In genomic region chr15:71409541-71409940, GRCh38 we compare ENCODE assay signal across 33 cellular contexts.
A peak's percentile ranks its signal among the peaks of the same experiment; 100 is the strongest.
DNase-seq lines count a peak whose midpoint lies in the region; ATAC-seq, FAIRE-seq and TF ChIP-seq lines count a peak whose summit lies in the region.
"Had no signal": no experiment of that assay in that cellular context is flagged by ENCODE, and none has a peak within 500 bp of the region (broad histone marks: within the 10 kb centered on the region; RNA-seq: fewer than 3 reads in every experiment).

No MANE protein-coding gene starts in this region.

- H3K4me3 Mint-ChIP-seq in mesothelial cell of epicardium: no peak overlapping the region
- no peak overlapping the region for H3K4me3 Mint-ChIP-seq in HFFc6

- ATAC-seq in A549: no peak
- ATAC-seq in HG03571 (IDR thresholded peaks at IDR 0.05; ENCODE audit: unreplicated experiment): no peak
- no peak for ATAC-seq in psoas muscle
- ATAC-seq in HG03565 (IDR thresholded peaks at IDR 0.05; ENCODE audit: unreplicated experiment): no peak
- ATAC-seq: esophagus mucosa, foreskin keratinocyte, heart right ventricle had no signal

- POLR2A ChIA-PET in A549 (lab: Yijun Ruan, JAX): no interaction called here
- POLR2A ChIA-PET in HEK293 (lab: Yijun Ruan, JAX): no interaction called here

- H3K36me3 Mint-ChIP-seq in mesothelial cell of epicardium (no peaks in the 10 kb centered on the region), HFFc6 (ENCODE audit: low read depth) (no peaks in the 10 kb centered on the region)

- H3K4me1 ChIP-seq in A549 (peaks cover 52% of the 10 kb centered on the region), HEK293 (ENCODE audit: control insufficient read depth, insufficient read depth, low read length) (no peaks in the 10 kb centered on the region), colonic mucosa (peaks cover 14% of the 10 kb centered on the region), psoas muscle (peaks cover under 1% of the 10 kb centered on the region)
- H3K4me1 ChIP-seq: BE2C, breast epithelium, foreskin keratinocyte, SJCRH30 had no signal

- TF ChIP-seq CTCF in A549 (IDR thresholded peaks at IDR 0.05) (no peak), HEK293 (tag by site-specific recombination; IDR thresholded peaks at IDR 0.05) (no peak), colonic mucosa (IDR thresholded peaks at IDR 0.05) (no peak), mesothelial cell of epicardium (IDR thresholded peaks at IDR 0.05; ENCODE audit: unreplicated experiment) (no peak), psoas muscle (IDR thresholded peaks at IDR 0.05) (no peak), HFFc6 (IDR thresholded peaks at IDR 0.05) (no peak)

- TF ChIP-seq EP300 in A549 (IDR thresholded peaks at IDR 0.05): no peak

- H3K27ac Mint-ChIP-seq in mesothelial cell of epicardium (peak overlapping the region; percentile 93), HFFc6 (no peak overlapping the region)
- H3K27ac Mint-ChIP-seq: progenitor cell of endocrine pancreas had no signal

- no peaks in the 10 kb centered on the region for H3K27me3 Mint-ChIP-seq in mesothelial cell of epicardium (ENCODE audit: low read depth)
- H3K27me3 Mint-ChIP-seq in HFFc6 (ENCODE audit: insufficient read depth): no peaks in the 10 kb centered on the region; the same call in 1 of the 2 replicates

- CTCF ChIA-PET in A549 (lab: Yijun Ruan, JAX): interaction anchor here (1.4 to 1.7 kb wide), 2 partner anchors 20 to 392 kb away, joined by 3 to 4 read pairs; no protein-coding TSS in a partner anchor
- CTCF ChIA-PET in HEK293 (lab: Yijun Ruan, JAX): no interaction called here

- H3K9me3 ChIP-seq in A549 (no peaks in the 10 kb centered on the region), HEK293 (ENCODE audit: control insufficient read depth, insufficient read depth, low read depth, low read length) (no peaks in the 10 kb centered on the region), colonic mucosa (no peaks in the 10 kb centered on the region), psoas muscle (no peaks in the 10 kb centered on the region)
- H3K9me3 ChIP-seq: BE2C, breast epithelium, heart right ventricle, neutrophil, Peyer's patch, vagina had no signal

- DNase-seq in A549 (ENCODE audit: low read depth in 1 of 2, low spot score in 1 of 2) (peak in 1 of 2 experiments; percentile 35), colonic mucosa (no peak), mesothelial cell of epicardium (ENCODE audit: low spot score in 2 of 2, unreplicated experiment in 2 of 2) (no peak), psoas muscle (no peak), HFFc6 (no peak)
- DNase-seq: ACHN; activated CD4-positive, alpha-beta T cell treated with anti-CD3 and anti-CD28 coated beads, Interleukin-2, amount 50 U/mL, for 48 hours; activated CD4-positive, CD25-positive, alpha-beta regulatory T cell; activated CD8-positive, alpha-beta memory T cell treated with anti-CD3 and anti-CD28 coated beads, Interleukin-2, amount 50 U/mL, for 48 hours; activated naive CD4-positive, alpha-beta T cell treated with anti-CD3 and anti-CD28 coated beads, Interleukin-2, amount 50 U/mL, for 16 hours; amygdala; BE2C; foreskin keratinocyte; H7; heart right ventricle; mesendoderm; NCI-H1048; NCI-H187 treated with DMSO at 0.1 percent for 48 hours; NCI-H526; Peyer's patch; SJCRH30; stimulated activated CD4-positive, alpha-beta T cell treated with anti-CD3 and anti-CD28 coated beads, Interleukin-15, amount 100 ng/mL, for 24 hours; stimulated activated naive CD4-positive, alpha-beta T cell had no signal

- intact Hi-C loops in colonic mucosa (cut with DNase I) (no loop called here), psoas muscle (cut with DNase I) (no loop called here)

- peak overlapping the region; percentile 1; the same call in 1 of the 3 replicates for H3K4me2 ChIP-seq in A549

- peak overlapping the region; percentile 83 to 87 for H3K27ac ChIP-seq in A549
- no peak overlapping the region for H3K27ac ChIP-seq in HEK293 (ENCODE audit: extremely low read depth, low read depth, low read length)
- peak overlapping the region; percentile 88 for H3K27ac ChIP-seq in colonic mucosa
- no peak overlapping the region for H3K27ac ChIP-seq in psoas muscle
- H3K27ac ChIP-seq: breast epithelium, coronary artery, foreskin keratinocyte, neutrophil, SJCRH30, vagina had no signal

- H3K9ac ChIP-seq in colonic mucosa (ENCODE audit: low read depth in 2 of 2, low read length in 2 of 2): no peak overlapping the region

- no peaks in the 10 kb centered on the region for H3K27me3 ChIP-seq in colonic mucosa
- no peaks in the 10 kb centered on the region for H3K27me3 ChIP-seq in psoas muscle (ENCODE audit: insufficient read depth in 3 of 3, low read length in 2 of 3)
- H3K27me3 ChIP-seq: breast epithelium, foreskin keratinocyte, heart right ventricle, Peyer's patch, SJCRH30, vagina had no signal

- H3K36me3 ChIP-seq in HEK293 (ENCODE audit: control insufficient read depth in 2 of 2, insufficient read depth in 1 of 2, low read length in 2 of 2) (no peaks in the 10 kb centered on the region), colonic mucosa (no peaks in the 10 kb centered on the region), psoas muscle (ENCODE audit: insufficient read depth in 1 of 2, low read depth in 1 of 2) (no peaks in the 10 kb centered on the region)
- H3K36me3 ChIP-seq: BE2C, breast epithelium, heart right ventricle, neutrophil, Peyer's patch, SJCRH30, vagina had no signal

- 62% methylated on average over 1 of the region's 1 CpG for WGBS in A549 (ENCODE audit: missing lambda C conversion rate)
- 42 to 67% (median 46%) methylated on average over 1 of the region's 1 CpG for WGBS in psoas muscle, 3 donors

- H3K4me3 ChIP-seq in A549: no peak overlapping the region
- H3K4me3 ChIP-seq in HEK293 (ENCODE audit: low read depth, low read length): no peak overlapping the region
- no peak overlapping the region for H3K4me3 ChIP-seq in colonic mucosa
- no peak overlapping the region for H3K4me3 ChIP-seq in psoas muscle
- H3K4me3 ChIP-seq: breast epithelium, coronary artery, heart right ventricle, Peyer's patch, SJCRH30, vagina had no signal

- FAIRE-seq in A549 (lab: Jason Lieb, UNC): no peak
- FAIRE-seq: G401.6 had no signal

- no peaks in the 10 kb centered on the region for H3K9me3 Mint-ChIP-seq in mesothelial cell of epicardium
- no peaks in the 10 kb centered on the region for H3K9me3 Mint-ChIP-seq in HFFc6

- TF ChIP-seq POLR2A in A549 (IDR thresholded peaks at IDR 0.05; ENCODE audit: low read length): no peak

- TF ChIP-seq RAD21 in A549 (conservative IDR thresholded peaks at IDR 0.05 in 1 of 2, IDR thresholded peaks at IDR 0.05 in 1 of 2): no peak

- H3K4me1 Mint-ChIP-seq in mesothelial cell of epicardium (peaks cover 46% of the 10 kb centered on the region), HFFc6 (ENCODE audit: low read depth) (peaks cover 25% of the 10 kb centered on the region; the same call in 1 of the 2 replicates)

TF ChIP-seq in A549, 52 proteins besides CTCF, POLR2A, EP300 and RAD21:
- TF ChIP-seq JUN (IDR thresholded peaks at IDR 0.05) (no peak), RFX5 (IDR thresholded peaks at IDR 0.05) (no peak), HEYL (CRISPR knock-in tag; IDR thresholded peaks at IDR 0.05) (no peak), RNF2 (IDR thresholded peaks at IDR 0.05; ENCODE audit: borderline replicate concordance, low read depth) (no peak), HDAC2 (IDR thresholded peaks at IDR 0.05) (no peak), MAFK (IDR thresholded peaks at IDR 0.05; ENCODE audit: partially characterized antibody) (peak; percentile 64), FOSB (CRISPR knock-in tag; IDR thresholded peaks at IDR 0.05) (no peak), SREBF2 (IDR thresholded peaks at IDR 0.05) (no peak), KDM1A (IDR thresholded peaks at IDR 0.05; ENCODE audit: low read depth) (no peak), MAZ (IDR thresholded peaks at IDR 0.05; ENCODE audit: borderline replicate concordance, low read depth, low read length) (no peak), SMC3 (IDR thresholded peaks at IDR 0.05) (no peak), ZFP36 (IDR thresholded peaks at IDR 0.05; ENCODE audit: borderline replicate concordance, partially characterized antibody) (no peak), USF2 (IDR thresholded peaks at IDR 0.05) (0 out of 2 replicates have a peak, but pooled peaks have one; percentile 9)

TF ChIP-seq in HEK293, 187 proteins besides CTCF, POLR2A, EP300 and RAD21 (continues in another document):
- TF ChIP-seq ZNF549 (tag by site-specific recombination; IDR thresholded peaks at IDR 0.05) (peak; percentile 25; the same call in 1 of the 2 replicates), ZBTB1 (tag by site-specific recombination; IDR thresholded peaks at IDR 0.05) (no peak), ZNF280C (tag by site-specific recombination; IDR thresholded peaks at IDR 0.05) (no peak), HIC1 (tag by site-specific recombination; IDR thresholded peaks at IDR 0.05) (no peak)

Comparison
In these comparisons a context has a peak if more than half of its experiments do, and no peak if none do; other contexts are left out.
1. H3K27ac ChIP-seq: peak in A549 (2 of 2) and colonic mucosa (single experiment); none in HEK293 (single experiment) and psoas muscle (single experiment).